Comparison of ENCODE assay signal across 32 cellular contexts in genomic region chrX:133933316-133933715, GRCh38. TPM values are rescaled to one million over a fixed set of nuclear protein-coding genes. Genes with fewer than 3 reads are reported as not detected.
"Had no signal": no experiment of that assay in that cellular context is flagged by ENCODE, and none has a peak within 500 bp of the region (broad histone marks: within the 10 kb centered on the region; RNA-seq: fewer than 3 reads in every experiment).

No MANE protein-coding gene starts in this region.

- H3K9me3 ChIP-seq: colonic mucosa, esophagus squamous epithelium, gastrocnemius medialis, heart right ventricle, left lung, lower lobe of right lung, mucosa of descending colon had no signal

- DNase-seq: colonic mucosa; cortex of kidney; effector CD8-positive, alpha-beta T cell; effector memory CD8-positive, alpha-beta T cell; endodermal cell; erythroblast; esophagus squamous epithelium; foreskin fibroblast; foreskin melanocyte; gastrocnemius medialis; glutamatergic neuron; head of caudate nucleus; heart right ventricle; hippocampal formation; left cardiac atrium; left lung; left ventricle myocardium superior; lower lobe of right lung; mesenchymal stem cell; mucosa of descending colon; naive B cell had no signal

- H3K27me3 ChIP-seq: colonic mucosa, esophagus squamous epithelium, left lung had no signal

- H3K27ac ChIP-seq: colonic mucosa, epithelial cell of prostate, esophagus squamous epithelium, gastrocnemius medialis, heart right ventricle, left lung, lower lobe of right lung had no signal

- H3K9me3 Mint-ChIP-seq: dendritic cell treated with granulocyte-macrophage colony-stimulating factor and Interleukin-4, amounts not matched to agents 40 ng/mL and 50 ng/mL, for 4 days; effector memory CD8-positive, alpha-beta T cell; mesothelial cell of epicardium had no signal

- H3K4me1 ChIP-seq: colonic mucosa, esophagus squamous epithelium, gastrocnemius medialis, heart right ventricle, left lung, lower lobe of right lung had no signal

- H3K4me3 ChIP-seq: colonic mucosa, esophagus squamous epithelium, gastrocnemius medialis, heart right ventricle, left lung, lower lobe of right lung, mucosa of descending colon had no signal

- H3K36me3 Mint-ChIP-seq: naive B cell had no signal

- H3K27ac Mint-ChIP-seq: dendritic cell treated with granulocyte-macrophage colony-stimulating factor and Interleukin-4, amounts not matched to agents 40 ng/mL and 50 ng/mL, for 4 days; effector memory CD8-positive, alpha-beta T cell; endodermal cell; mesothelial cell of epicardium; naive B cell had no signal

- H3K4me1 Mint-ChIP-seq: naive B cell had no signal

- ATAC-seq: effector memory CD8-positive, alpha-beta T cell; esophagus mucosa; gastrocnemius medialis; heart right ventricle; left cardiac atrium; left lung; left ventricle myocardium superior; lower lobe of right lung; mucosa of descending colon had no signal

- H3K4me3 Mint-ChIP-seq: dendritic cell treated with granulocyte-macrophage colony-stimulating factor and Interleukin-4, amounts not matched to agents 40 ng/mL and 50 ng/mL, for 4 days; effector memory CD8-positive, alpha-beta T cell; endodermal cell; mesothelial cell of epicardium; naive B cell had no signal

- FAIRE-seq: endometrium, islet of Langerhans, keratinocyte had no signal

- H3K27me3 Mint-ChIP-seq: dendritic cell treated with granulocyte-macrophage colony-stimulating factor and Interleukin-4, amounts not matched to agents 40 ng/mL and 50 ng/mL, for 4 days; effector memory CD8-positive, alpha-beta T cell had no signal

RNA-seq across cellular contexts. Expression of gene GPC3, which starts 52.1 kb away (rescaled TPM):
- total RNA-seq: dermis microvascular lymphatic vessel endothelial cell, glomerular endothelial cell, lung microvascular endothelial cell, myocyte had no signal
